8 cellular contexts compared by ENCODE assay signal in genomic region chr9:34522971-34523797, GRCh38. TPM values are rescaled to one million over a fixed set of nuclear protein-coding genes. Genes with fewer than 3 reads are reported as not detected.
A peak's percentile ranks its signal among the peaks of the same experiment; 100 is the strongest.
DNase-seq lines count a peak whose midpoint lies in the region; ATAC-seq and TF ChIP-seq lines count a peak whose summit lies in the region.

ENHO (minus strand) TSS chr9:34522990; CDS start chr9:34521695, 1,295 bp downstream.

- H3K4me3 Mint-ChIP-seq in chondrocyte (ENCODE audit: unreplicated experiment) = peak within 1 kb of the TSS; percentile 76

- ATAC-seq in GM19023 (IDR thresholded peaks at IDR 0.05; ENCODE audit: unreplicated experiment) (peak; percentile 81), HG03196 (IDR thresholded peaks at IDR 0.05; ENCODE audit: unreplicated experiment) (peak; percentile 76)

- no peaks in the 10 kb centered on the region for H3K9me3 Mint-ChIP-seq in chondrocyte (ENCODE audit: low read depth)

- peak within 1 kb of the TSS; percentile 42 for H3K4me3 ChIP-seq in AG04449 (ENCODE audit: low read depth, low read length)

- H3K36me3 Mint-ChIP-seq in chondrocyte (ENCODE audit: low read depth) = no peaks in the 10 kb centered on the region

- DNase-seq in AG04449 (ENCODE audit: low read depth, low spot score) = peak; percentile 4
- peak; percentile 87 for DNase-seq in NCI-H446 treated with DMSO at 0.1 percent for 48 hours (lab: John Stamatoyannopoulos, UW)
- DNase-seq in activated CD4-positive, alpha-beta T cell treated with anti-CD3 and anti-CD28 coated beads for 4 hours = peak; percentile 81 to 85
- DNase-seq in chondrocyte (ENCODE audit: low spot score) = no peak
- peak; percentile 90 for DNase-seq in kidney tubule cell (ENCODE audit: low spot score)
- peak; percentile 91 for DNase-seq in stimulated activated CD4-positive, alpha-beta T cell treated with anti-CD3 and anti-CD28 coated beads, Interleukin-15, amount 100 ng/mL, for 24 hours

- POLR2A ChIA-PET in AG04449 (lab: Yijun Ruan, JAX) = no interaction called here

- H3K27ac Mint-ChIP-seq in chondrocyte (ENCODE audit: unreplicated experiment) = no peak within 1 kb of the TSS

- TF ChIP-seq CTCF in AG04449 (IDR thresholded peaks at IDR 0.05; ENCODE audit: insufficient read depth, low read length, missing control alignments) (no peak), chondrocyte (IDR thresholded peaks at IDR 0.05) (no peak)

- CTCF ChIA-PET in AG04449 (lab: Yijun Ruan, JAX) = interaction anchor here (1.0 to 2.1 kb wide), 10 partner anchors 10 to 119 kb away, joined by 3 to 13 read pairs (median 3); no protein-coding TSS in a partner anchor

- peaks cover 4% of the 10 kb centered on the region for H3K4me1 Mint-ChIP-seq in chondrocyte (ENCODE audit: low read depth)

- peaks cover 38% of the 10 kb centered on the region for H3K27me3 Mint-ChIP-seq in chondrocyte (ENCODE audit: low read depth)

RNA-seq across cellular contexts. Expression of gene ENHO, which starts in this region (rescaled TPM):
- total RNA-seq in chondrocyte = 0.97 to 1.6 TPM (median 1.3 TPM) in 3 replicates
